ENCODE assay signal across 1 cellular context in the genomic region with DNA sequence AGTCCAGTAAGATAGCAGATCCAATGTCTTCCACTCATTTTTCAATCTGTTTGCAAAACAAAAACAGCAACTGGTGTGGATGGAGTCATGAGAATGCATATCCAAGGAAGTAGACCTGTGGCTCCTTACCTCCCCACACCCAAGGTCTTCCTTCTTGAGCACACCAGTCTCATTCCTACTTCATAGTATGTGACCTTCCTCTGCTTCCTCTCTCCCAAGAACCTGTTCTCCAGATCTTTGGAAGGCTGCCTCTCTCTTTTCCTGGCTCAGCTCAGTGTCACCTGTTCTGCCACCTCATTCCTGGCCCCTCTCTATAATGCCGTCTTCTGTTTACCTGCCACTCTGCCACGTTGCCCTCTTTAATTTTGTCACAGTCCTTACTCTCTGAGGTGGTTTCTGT.
TF ChIP-seq lines count a peak whose summit lies in the region.

No MANE protein-coding gene starts in this region.

TF ChIP-seq in H1, 55 proteins besides CTCF, POLR2A, EP300 and RAD21:
- TF ChIP-seq CTBP2 (IDR thresholded peaks at IDR 0.05; ENCODE audit: borderline replicate concordance, insufficient read depth, insufficient read length, low read length) (no peak), SIN3A (conservative IDR thresholded peaks at IDR 0.05 in 1 of 2, IDR thresholded peaks at IDR 0.05 in 1 of 2; ENCODE audit: low read depth in 1 of 2, low read length in 2 of 2) (no peak), RBBP5 (IDR thresholded peaks at IDR 0.05; ENCODE audit: borderline replicate concordance, low read depth, low read length) (no peak), SRF (IDR thresholded peaks at IDR 0.05; ENCODE audit: low read depth, low read length) (no peak), RFX5 (IDR thresholded peaks at IDR 0.05; ENCODE audit: borderline replicate concordance, low read depth, low read length) (no peak), KDM1A (IDR thresholded peaks at IDR 0.05; ENCODE audit: borderline replicate concordance, low read length) (no peak), CHD2 (IDR thresholded peaks at IDR 0.05; ENCODE audit: low read length) (no peak)
- TF ChIP-seq, protein P1, sequence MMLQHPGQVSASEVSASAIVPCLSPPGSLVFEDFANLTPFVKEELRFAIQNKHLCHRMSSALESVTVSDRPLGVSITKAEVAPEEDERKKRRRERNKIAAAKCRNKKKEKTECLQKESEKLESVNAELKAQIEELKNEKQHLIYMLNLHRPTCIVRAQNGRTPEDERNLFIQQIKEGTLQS (IDR thresholded peaks at IDR 0.05; ENCODE audit: insufficient read depth, low read depth, low read length), result no peak
- TF ChIP-seq, protein P2, sequence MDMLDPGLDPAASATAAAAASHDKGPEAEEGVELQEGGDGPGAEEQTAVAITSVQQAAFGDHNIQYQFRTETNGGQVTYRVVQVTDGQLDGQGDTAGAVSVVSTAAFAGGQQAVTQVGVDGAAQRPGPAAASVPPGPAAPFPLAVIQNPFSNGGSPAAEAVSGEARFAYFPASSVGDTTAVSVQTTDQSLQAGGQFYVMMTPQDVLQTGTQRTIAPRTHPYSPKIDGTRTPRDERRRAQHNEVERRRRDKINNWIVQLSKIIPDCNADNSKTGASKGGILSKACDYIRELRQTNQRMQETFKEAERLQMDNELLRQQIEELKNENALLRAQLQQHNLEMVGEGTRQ (IDR thresholded peaks at IDR 0.05; ENCODE audit: low read length), result no peak
